Comparison of ENCODE assay signal across 1 cellular context in the genomic region with DNA sequence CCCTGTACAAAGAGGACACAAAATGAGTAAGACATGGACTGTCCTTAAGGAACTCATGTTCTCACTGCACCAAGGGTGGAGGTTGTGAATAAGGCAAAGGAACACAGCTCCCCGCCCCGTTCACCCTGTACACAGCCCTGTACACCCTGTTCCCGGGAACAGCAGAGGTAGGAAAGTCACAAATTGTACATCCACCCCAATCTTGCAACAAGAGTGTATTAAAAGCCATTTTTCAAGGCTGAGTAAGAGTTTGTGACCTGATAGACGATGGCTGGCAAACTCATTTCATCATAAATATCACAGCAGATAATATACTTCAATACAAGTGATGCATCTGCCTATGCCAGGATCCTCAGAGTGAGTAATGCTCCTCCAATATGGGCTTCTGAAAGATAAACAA.
TF ChIP-seq lines count a peak whose summit lies in the region.

No MANE protein-coding gene starts in this region.

TF ChIP-seq in SK-N-SH treated with all-trans-retinoic acid at 6 μM for 48 hours, 23 proteins besides CTCF, POLR2A, EP300 and RAD21:
- no peak for TF ChIP-seq ISL1 (CRISPR knock-in tag; IDR thresholded peaks at IDR 0.05)
- no peak for TF ChIP-seq TOX (CRISPR knock-in tag; IDR thresholded peaks at IDR 0.05; ENCODE audit: borderline replicate concordance)
- TF ChIP-seq ZC3H10 (CRISPR knock-in tag; IDR thresholded peaks at IDR 0.05): 0 out of 2 replicates have a peak, but pooled peaks have one; percentile 41
- no peak for TF ChIP-seq GLIS3 (CRISPR knock-in tag; IDR thresholded peaks at IDR 0.05)
- no peak for TF ChIP-seq PPARA (CRISPR knock-in tag; IDR thresholded peaks at IDR 0.05; ENCODE audit: borderline replicate concordance)
- no peak for TF ChIP-seq ZNF565 (CRISPR knock-in tag; conservative IDR thresholded peaks at IDR 0.05; ENCODE audit: low read depth)
- TF ChIP-seq ZFP3 (CRISPR knock-in tag; IDR thresholded peaks at IDR 0.05): peak; percentile 58; the same call in 1 of the 2 replicates
- TF ChIP-seq, protein P1, sequence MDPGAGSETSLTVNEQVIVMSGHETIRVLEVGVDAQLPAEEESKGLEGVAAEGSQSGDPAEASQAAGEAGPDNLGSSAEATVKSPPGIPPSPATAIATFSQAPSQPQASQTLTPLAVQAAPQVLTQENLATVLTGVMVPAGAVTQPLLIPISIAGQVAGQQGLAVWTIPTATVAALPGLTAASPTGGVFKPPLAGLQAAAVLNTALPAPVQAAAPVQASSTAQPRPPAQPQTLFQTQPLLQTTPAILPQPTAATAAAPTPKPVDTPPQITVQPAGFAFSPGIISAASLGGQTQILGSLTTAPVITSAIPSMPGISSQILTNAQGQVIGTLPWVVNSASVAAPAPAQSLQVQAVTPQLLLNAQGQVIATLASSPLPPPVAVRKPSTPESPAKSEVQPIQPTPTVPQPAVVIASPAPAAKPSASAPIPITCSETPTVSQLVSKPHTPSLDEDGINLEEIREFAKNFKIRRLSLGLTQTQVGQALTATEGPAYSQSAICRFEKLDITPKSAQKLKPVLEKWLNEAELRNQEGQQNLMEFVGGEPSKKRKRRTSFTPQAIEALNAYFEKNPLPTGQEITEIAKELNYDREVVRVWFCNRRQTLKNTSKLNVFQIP (CRISPR knock-in tag; IDR thresholded peaks at IDR 0.05; ENCODE audit: borderline replicate concordance, low read depth): no peak
